ENCODE assay signal across 23 cellular contexts in genomic region chr2:61736982-61737381, GRCh38.
A peak's percentile ranks its signal among the peaks of the same experiment; 100 is the strongest.
DNase-seq lines count a peak whose midpoint lies in the region; ATAC-seq and TF ChIP-seq lines count a peak whose summit lies in the region.
"Had no signal": no experiment of that assay in that cellular context is flagged by ENCODE, and none has a peak within 500 bp of the region (broad histone marks: within the 10 kb centered on the region; RNA-seq: fewer than 3 reads in every experiment).

No MANE protein-coding gene starts in this region.

- H3K27me3 ChIP-seq in foreskin keratinocyte: no peaks in the 10 kb centered on the region
- H3K27me3 ChIP-seq: BLaER1 treated with 17β-estradiol and CSF1 and Interleukin-3, amounts not matched to agents 10 nM and 100 nM had no signal

- ATAC-seq in esophagus mucosa (peak; percentile 76), foreskin keratinocyte (peak; percentile 53)
- ATAC-seq: A549, GM12878 had no signal

- DNase-seq in COLO668 (lab: John Stamatoyannopoulos, UW; ENCODE audit: unreplicated experiment) (peak; percentile 6), foreskin keratinocyte (peak in 1 of 2 donors; percentile 34), kidney tubule cell (ENCODE audit: low spot score) (peak; percentile 35), putamen (ENCODE audit: low spot score) (no peak), HuH-7 (ENCODE audit: low spot score) (no peak), C1 segment of cervical spinal cord (lab: John Stamatoyannopoulos, UW) (no peak)
- no peak for DNase-seq in activated CD4-positive, alpha-beta T cell treated with anti-CD3 and anti-CD28 coated beads, Interleukin-2, amount 50 U/mL, for 1 hour
- DNase-seq: AML-193; Caco-2; Calu3; CD4-positive, alpha-beta memory T cell; CD4-positive, CD25-positive, alpha-beta regulatory T cell; CD8-positive, alpha-beta memory T cell; DMS53; DMS79; DND-41; EL; GDM1 had no signal

- no peaks in the 10 kb centered on the region for H3K4me1 ChIP-seq in foreskin keratinocyte
- H3K4me1 ChIP-seq: A549, Caco-2 had no signal

- no peak for TF ChIP-seq CTCF in foreskin keratinocyte (conservative IDR thresholded peaks at IDR 0.05)

- no peak overlapping the region for H3K27ac ChIP-seq in foreskin keratinocyte
- H3K27ac ChIP-seq: 22Rv1; A549; BLaER1 treated with 17β-estradiol and CSF1 and Interleukin-3, amounts not matched to agents 10 nM and 100 nM had no signal

Comparison
In these comparisons a context has a peak if more than half of its experiments do, and no peak if none do; other contexts are left out.
1. DNase-seq: peak in COLO668 (single experiment) and kidney tubule cell (single experiment); none in activated CD4-positive, alpha-beta T cell treated with anti-CD3 and anti-CD28 coated beads, Interleukin-2, amount 50 U/mL, for 1 hour (single experiment), putamen (single experiment), HuH-7 (single experiment) and C1 segment of cervical spinal cord (0 of 14).